ENCODE assay signal across 1 cellular context in genomic region chr4:39042365-39042764, GRCh38.
TF ChIP-seq lines count a peak whose summit lies in the region.

No MANE protein-coding gene starts in this region.

TF ChIP-seq in HepG2, 621 proteins besides CTCF, POLR2A, EP300 and RAD21:
- no peak for TF ChIP-seq SMAD3 (CRISPR knock-in tag; IDR thresholded peaks at IDR 0.05)
- 0 out of 2 replicates have a peak, but pooled peaks have one; percentile 4 for TF ChIP-seq KLF6 (CRISPR knock-in tag; IDR thresholded peaks at IDR 0.05)
